15 cellular contexts compared by ENCODE assay signal in genomic region chr11:12411395-12411794, GRCh38. TPM values are rescaled to one million over a fixed set of nuclear protein-coding genes. Genes with fewer than 3 reads are reported as not detected.
DNase-seq lines count a peak whose midpoint lies in the region; ATAC-seq, FAIRE-seq and TF ChIP-seq lines count a peak whose summit lies in the region.
"Had no signal": no experiment of that assay in that cellular context is flagged by ENCODE, and none has a peak within 500 bp of the region (broad histone marks: within the 10 kb centered on the region; RNA-seq: fewer than 3 reads in every experiment).

No MANE protein-coding gene starts in this region.

- no peak overlapping the region for H3K27ac ChIP-seq in HCT116 (ENCODE audit: low read depth, low read length)
- H3K27ac ChIP-seq in keratinocyte (ENCODE audit: control insufficient read depth, insufficient read depth, low read length): peak overlapping the region; percentile 69
- peak overlapping the region; percentile 88 for H3K27ac ChIP-seq in smooth muscle cell (ENCODE audit: low read depth)
- H3K27ac ChIP-seq: cardiac muscle cell had no signal

- H3K4me2 ChIP-seq in HCT116 (ENCODE audit: low read length) (peak overlapping the region; percentile 71), keratinocyte (ENCODE audit: control insufficient read depth, extremely low read depth, insufficient read depth, low read depth, low read length) (peak overlapping the region; percentile 63), smooth muscle cell (peak overlapping the region; percentile 63)

- H3K36me3 ChIP-seq in HCT116 (ENCODE audit: control insufficient read depth in 1 of 2, insufficient read depth in 2 of 2, low read length in 2 of 2) (no peaks in the 10 kb centered on the region), keratinocyte (ENCODE audit: control insufficient read depth in 2 of 2, extremely low read depth in 1 of 2, insufficient read depth in 2 of 2, low read length in 2 of 2) (no peaks in the 10 kb centered on the region), smooth muscle cell (ENCODE audit: low read depth) (no peaks in the 10 kb centered on the region)
- H3K36me3 ChIP-seq: cardiac muscle cell had no signal

- dilution Hi-C loops in keratinocyte (cut with MboI; ENCODE audit: extremely low pct_ligation_motif_present, low sequenced_read_pairs): no loop called here

- BruUV-seq in HCT116 (replicated peaks; lab: Mats Ljungman, UMichigan): no TSS peak

- ATAC-seq in HCT116: no peak
- ATAC-seq in T-cell (replicated peaks in 1 of 4): no peak
- ATAC-seq: effector memory CD8-positive, alpha-beta T cell had no signal

- H3K79me2 ChIP-seq in HCT116 (ENCODE audit: insufficient read depth, low read length): no peaks in the 10 kb centered on the region
- H3K79me2 ChIP-seq in keratinocyte (ENCODE audit: control insufficient read depth, insufficient read depth, low read length): peaks cover 5% of the 10 kb centered on the region
- peaks cover 82% of the 10 kb centered on the region for H3K79me2 ChIP-seq in smooth muscle cell (ENCODE audit: low read depth)

- H3K4me3 ChIP-seq in HCT116 (replicated peaks in 1 of 2; ENCODE audit: low read depth in 1 of 2, low read length in 2 of 2): peak overlapping the region in 1 of 2 experiments; percentile 39; a peak in 1 of 4 replicates
- no peak overlapping the region for H3K4me3 ChIP-seq in keratinocyte (ENCODE audit: control insufficient read depth in 2 of 3, extremely low read depth in 1 of 3, insufficient read depth in 2 of 3, low read depth in 1 of 3, low read length in 3 of 3)
- H3K4me3 ChIP-seq in smooth muscle cell: no peak overlapping the region
- H3K4me3 ChIP-seq: cardiac muscle cell had no signal

- H3K9me1 ChIP-seq in keratinocyte (ENCODE audit: control insufficient read depth, extremely low read depth, insufficient read depth, low read length): no peaks in the 10 kb centered on the region

- no peak for TF ChIP-seq POLR2A in HCT116 (IDR thresholded peaks at IDR 0.05; ENCODE audit: borderline replicate concordance, extremely low read depth, insufficient read depth, insufficient read length)

- CTCF ChIA-PET in HCT116 (lab: Charles Lee): interaction anchor here (0.9 to 2.9 kb wide), 7 partner anchors 9 to 552 kb away, joined by 3 to 15 read pairs (median 4); partner anchors contain the start of gene PARVA
- CTCF ChIA-PET in T-cell (lab: Charles Lee): no interaction called here

- H3K36me3 Mint-ChIP-seq in brain (no peaks in the 10 kb centered on the region), T-cell (no peaks in the 10 kb centered on the region)
- no peaks in the 10 kb centered on the region for H3K36me3 Mint-ChIP-seq in activated CD4-positive, alpha-beta T cell treated with anti-CD3 and anti-CD28 coated beads, Interleukin-2, amount 10 ng/mL, durations not matched to agents 24 days and 14 days (ENCODE audit: low read depth)

- 0 out of 2 replicates have a peak overlapping the region, but pooled peaks have one; percentile 29 for H3K9ac ChIP-seq in HCT116 (ENCODE audit: low read length)
- H3K9ac ChIP-seq in keratinocyte (ENCODE audit: control insufficient read depth, extremely low read depth, insufficient read depth, low read length): no peak overlapping the region
- H3K9ac ChIP-seq in smooth muscle cell (ENCODE audit: low read depth): no peak overlapping the region

- WGBS in smooth muscle cell (ENCODE audit: low lambda C conversion rate): 78% methylated on average over 3 of the region's 3 CpGs

- POLR2A ChIA-PET in HCT116 (lab: Charles Lee): no interaction called here
- POLR2A ChIA-PET in T-cell (lab: Charles Lee): no interaction called here

- H3K4me1 ChIP-seq in HCT116 (ENCODE audit: control insufficient read depth in 1 of 2, insufficient read depth in 2 of 2, low read length in 2 of 2) (peaks cover 5 to 16% of the 10 kb centered on the region in 2 experiments; a peak in 3 of 4 replicates), keratinocyte (ENCODE audit: control insufficient read depth, extremely low read depth, insufficient read depth, low read length) (peaks cover 28% of the 10 kb centered on the region), smooth muscle cell (ENCODE audit: low read depth) (peaks cover 29% of the 10 kb centered on the region)

- no peaks in the 10 kb centered on the region for H3K9me2 ChIP-seq in HCT116 (ENCODE audit: insufficient read depth)

- RAD21 ChIA-PET in HCT116 (lab: Charles Lee; ENCODE audit: low non-redundant PET in 1 of 2, low total read pairs in 2 of 2, uncharacterized antibody in 2 of 2, unreplicated experiment in 2 of 2): interaction anchor here in 1 of 2 experiments (1.8 kb wide), 1 partner anchor 477 kb away, joined by 5 read pairs; no protein-coding TSS in a partner anchor

- H3K27ac Mint-ChIP-seq in brain (peak overlapping the region in 3 of 5 experiments; percentile 37 to 83 (median 83)), T-cell (no peak overlapping the region)
- no peak overlapping the region for H3K27ac Mint-ChIP-seq in activated CD4-positive, alpha-beta T cell treated with anti-CD3 and anti-CD28 coated beads, Interleukin-2, amount 10 ng/mL, durations not matched to agents 24 days and 14 days
- H3K27ac Mint-ChIP-seq: effector memory CD8-positive, alpha-beta T cell had no signal

- H3K27me3 Mint-ChIP-seq in brain (no peaks in the 10 kb centered on the region), T-cell (peaks cover 6 to 13% of the 10 kb centered on the region in 2 donors)
- peaks cover 21% of the 10 kb centered on the region for H3K27me3 Mint-ChIP-seq in activated CD4-positive, alpha-beta T cell treated with anti-CD3 and anti-CD28 coated beads, Interleukin-2, amount 10 ng/mL, durations not matched to agents 24 days and 14 days

- H2AFZ ChIP-seq in HCT116 (ENCODE audit: low read depth, low read length, poor library complexity, severe bottlenecking) (no peak overlapping the region), keratinocyte (ENCODE audit: control insufficient read depth, low read length) (no peak overlapping the region), smooth muscle cell (ENCODE audit: low read depth) (no peak overlapping the region)

- FAIRE-seq in keratinocyte (lab: Jason Lieb, UNC): no peak
- FAIRE-seq: kidney had no signal

- H3F3A ChIP-seq in smooth muscle cell (ENCODE audit: low read depth): peaks cover 28% of the 10 kb centered on the region

- peaks cover 0 to 4% (median 0%) of the 10 kb centered on the region in 5 experiments for H3K9me3 Mint-ChIP-seq in brain
- H3K9me3 Mint-ChIP-seq in T-cell: no peaks in the 10 kb centered on the region
- no peaks in the 10 kb centered on the region for H3K9me3 Mint-ChIP-seq in activated CD4-positive, alpha-beta T cell treated with anti-CD3 and anti-CD28 coated beads, Interleukin-2, amount 10 ng/mL, durations not matched to agents 24 days and 14 days
- H3K9me3 Mint-ChIP-seq: effector memory CD8-positive, alpha-beta T cell had no signal

- H4K20me1 ChIP-seq in HCT116 (ENCODE audit: insufficient read depth) (no peaks in the 10 kb centered on the region), keratinocyte (ENCODE audit: control insufficient read depth, extremely low read depth, insufficient read depth, low read length) (no peaks in the 10 kb centered on the region), smooth muscle cell (ENCODE audit: low read depth) (peaks cover 13% of the 10 kb centered on the region)

- H3K4me1 Mint-ChIP-seq in brain (peaks cover 61% of the 10 kb centered on the region), T-cell (no peaks in the 10 kb centered on the region)
- no peaks in the 10 kb centered on the region for H3K4me1 Mint-ChIP-seq in activated CD4-positive, alpha-beta T cell treated with anti-CD3 and anti-CD28 coated beads, Interleukin-2, amount 10 ng/mL, durations not matched to agents 24 days and 14 days

- DNase-seq in HCT116 (ENCODE audit: low read depth, low spot score): no peak
- DNase-seq in keratinocyte (ENCODE audit: low read depth, low spot score): no peak
- no peak for DNase-seq in smooth muscle cell (lab: John Stamatoyannopoulos, UW; ENCODE audit: unreplicated experiment)
- no peak for DNase-seq in T-cell
- DNase-seq in NCI-H187 treated with DMSO at 0.1 percent for 48 hours (lab: John Stamatoyannopoulos, UW): no peak
- DNase-seq in head of caudate nucleus: no peak
- DNase-seq in activated CD4-positive, alpha-beta T cell treated with anti-CD3 and anti-CD28 coated beads, Interleukin-2, amount 10 ng/mL, durations not matched to agents 24 days and 14 days: no peak
- DNase-seq: activated naive CD4-positive, alpha-beta T cell treated with anti-CD3 and anti-CD28 coated beads, Interleukin-2, amount 50 U/mL, for 16 hours; effector memory CD8-positive, alpha-beta T cell; kidney; NCI-H1930; retina; stimulated activated CD4-positive, alpha-beta T cell treated with anti-CD3 and anti-CD28 coated beads, Interleukin-2, amount 100 ng/mL, for 48 hours had no signal

- no peak for TF ChIP-seq RAD21 in HCT116 (IDR thresholded peaks at IDR 0.05; ENCODE audit: low read depth)

- TF ChIP-seq CTCF in HCT116 (IDR thresholded peaks at IDR 0.05 in 2 of 3, conservative IDR thresholded peaks at IDR 0.05 in 1 of 3; ENCODE audit: borderline replicate concordance in 1 of 3, insufficient read depth in 1 of 3, low read depth in 2 of 3, low read length in 2 of 3) (no peak), brain (conservative IDR thresholded peaks at IDR 0.05) (no peak), keratinocyte (optimal IDR thresholded peaks at IDR 0.05 in 1 of 3, IDR thresholded peaks at IDR 0.05 in 1 of 3, conservative IDR thresholded peaks at IDR 0.05 in 1 of 3; ENCODE audit: extremely low read depth in 1 of 3, insufficient read depth in 2 of 3, low read length in 3 of 3) (no peak), smooth muscle cell (IDR thresholded peaks at IDR 0.05; ENCODE audit: borderline replicate concordance, insufficient read depth, poor library complexity, severe bottlenecking) (no peak)

- H3K27me3 ChIP-seq in HCT116 (ENCODE audit: insufficient read depth, low read length): no peaks in the 10 kb centered on the region
- no peaks in the 10 kb centered on the region for H3K27me3 ChIP-seq in keratinocyte (ENCODE audit: control insufficient read depth, extremely low read depth, insufficient read depth, low read length)
- no peaks in the 10 kb centered on the region for H3K27me3 ChIP-seq in smooth muscle cell (ENCODE audit: low read depth)
- H3K27me3 ChIP-seq: cardiac muscle cell had no signal

- H3K4me3 Mint-ChIP-seq in brain: no peak overlapping the region
- no peak overlapping the region for H3K4me3 Mint-ChIP-seq in T-cell
- H3K4me3 Mint-ChIP-seq in activated CD4-positive, alpha-beta T cell treated with anti-CD3 and anti-CD28 coated beads, Interleukin-2, amount 10 ng/mL, durations not matched to agents 24 days and 14 days: no peak overlapping the region
- H3K4me3 Mint-ChIP-seq: effector memory CD8-positive, alpha-beta T cell had no signal

- H3K9me3 ChIP-seq in HCT116 (ENCODE audit: control insufficient read depth in 1 of 2, insufficient read depth in 1 of 2, low read depth in 1 of 2, low read length in 2 of 2) (no peaks in the 10 kb centered on the region), keratinocyte (ENCODE audit: control insufficient read depth, low read depth, low read length) (no peaks in the 10 kb centered on the region), smooth muscle cell (replicated peaks; ENCODE audit: low read depth) (no peaks in the 10 kb centered on the region)

- intact Hi-C loops in HCT116 (cut with micrococcal nuclease): loop anchor here (5.0 kb wide), 2 partner anchors 261 to 281 kb away; partner anchors contain the start of gene TEAD1
- intact Hi-C loops in head of caudate nucleus (cut with DNase I): no loop called here
- intact Hi-C loops in activated CD4-positive, alpha-beta T cell treated with anti-CD3 and anti-CD28 coated beads, Interleukin-2, amount 10 ng/mL, durations not matched to agents 24 days and 14 days (cut with micrococcal nuclease): loop anchor here (5.0 kb wide), 1 partner anchor 486 kb away; no protein-coding TSS in a partner anchor

RNA-seq across cellular contexts. Expression of gene PARVA, which starts 34.0 kb away (rescaled TPM):
- 18.4 TPM for total RNA-seq in HCT116 (2021; ENCODE audit: unreplicated experiment)
- 9.7 and 12.0 TPM in 2 replicates for polyA plus RNA-seq in HCT116 (2012)
- 20.0 TPM for polyA plus RNA-seq in brain (ENCODE audit: insufficient read depth, low read depth, low replicate concordance)
- 21.1 to 47.8 TPM (median 28.9 TPM) in 3 replicates for polyA plus RNA-seq in keratinocyte
- 19.1 TPM for polyA plus RNA-seq in keratinocyte (2011; ENCODE audit: low read depth)
- polyA plus RNA-seq in keratinocyte (2011; cell fraction: cytosol; rRNA removed): 37.9 and 50.8 TPM in 2 replicates
- polyA plus RNA-seq in keratinocyte (2011; cell fraction: nucleus; rRNA removed): 28.1 and 28.2 TPM in 2 replicates
- 18.1 and 37.9 TPM in 2 replicates for polyA plus RNA-seq in keratinocyte (2012; ENCODE audit: low replicate concordance)
- polyA minus RNA-seq in keratinocyte: 32.1 to 41.8 TPM (median 37.0 TPM) in 3 replicates
- 27.6 TPM for polyA minus RNA-seq in keratinocyte (2011; cell fraction: cytosol; rRNA and poly(A)+ RNA removed)
- 16.5 and 37.0 TPM in 2 replicates for polyA minus RNA-seq in keratinocyte (2011; cell fraction: nucleus; rRNA and poly(A)+ RNA removed)
- 73.9 and 78.6 TPM in 2 replicates for total RNA-seq in smooth muscle cell
- 85.4 and 99.4 TPM in 2 replicates for polyA plus RNA-seq in smooth muscle cell
- under 1 TPM; 0.41 to 0.93 (median 0.75) TPM for total RNA-seq in T-cell
- not detected in 2 replicates for total RNA-seq in activated CD4-positive, alpha-beta T cell treated with anti-CD3 and anti-CD28 coated beads, Interleukin-2, amount 10 ng/mL, durations not matched to agents 24 days and 14 days

Comparison
In these comparisons a context has a peak if more than half of its experiments do, and no peak if none do; other contexts are left out.
1. H3K27ac Mint-ChIP-seq: peak in brain (3 of 5); none in T-cell (0 of 2) and activated CD4-positive, alpha-beta T cell treated with anti-CD3 and anti-CD28 coated beads, Interleukin-2, amount 10 ng/mL, durations not matched to agents 24 days and 14 days (single experiment).
2. RNA of gene PARVA, which starts 34.0 kb away (total RNA-seq): 73.9 to 78.6 TPM in smooth muscle cell and 18.4 TPM in HCT116 (single experiment); 0.41 to 0.93 TPM in T-cell and not detected in activated CD4-positive, alpha-beta T cell treated with anti-CD3 and anti-CD28 coated beads, Interleukin-2, amount 10 ng/mL, durations not matched to agents 24 days and 14 days; every median in the first group is over 10 times any median in the second.
3. Peak in every context shown above with its lines, with median percentiles within 50 percentile points of each other: H3K4me2 ChIP-seq.